In genomic region chr3:49121244-49121671, GRCh38 we compare ENCODE assay signal across 8 cellular contexts. TPM values are rescaled to one million over a fixed set of nuclear protein-coding genes. Genes with fewer than 3 reads are reported as not detected.
A peak's percentile ranks its signal among the peaks of the same experiment; 100 is the strongest.
DNase-seq lines count a peak whose midpoint lies in the region; ATAC-seq and TF ChIP-seq lines count a peak whose summit lies in the region.

No MANE protein-coding gene starts in this region.

- intact Hi-C loops in A673 (cut with micrococcal nuclease; ENCODE audit: unreplicated experiment) (no loop called here), natural killer cell (cut with micrococcal nuclease) (no loop called here)

- H3K27me3 ChIP-seq in A673 (replicated peaks; ENCODE audit: insufficient read depth, low read depth, low read length, poor library complexity), result no peaks in the 10 kb centered on the region

- no TSS peak for BruUV-seq in A673 (replicated peaks; lab: Mats Ljungman, UMichigan)

- H3K4me1 Mint-ChIP-seq in IgD-negative memory B cell (peaks cover 0 to 6% (median 5%) of the 10 kb centered on the region in 3 donors), natural killer cell (peaks cover 5 to 12% of the 10 kb centered on the region in 2 donors)

- H3K4me3 Mint-ChIP-seq in IgD-negative memory B cell (peak overlapping the region in 3 of 4 donors; percentile 84 to 91 (median 91)), natural killer cell (peak overlapping the region; percentile 77)

- CTCF ChIA-PET in A673 (lab: Charles Lee), result interaction anchor here (0.9 kb wide), 1 partner anchor 27 kb away, joined by 4 read pairs; no protein-coding TSS in a partner anchor

- H3K27ac Mint-ChIP-seq in IgD-negative memory B cell (peak overlapping the region; percentile 79 to 95 (median 94)), natural killer cell (peak overlapping the region; percentile 81 to 87)

- no peaks in the 10 kb centered on the region for H3K4me1 ChIP-seq in A673 (ENCODE audit: insufficient read depth, low read length, poor library complexity, severe bottlenecking)

- POLR2A ChIA-PET in A673 (lab: Charles Lee; ENCODE audit: low non-redundant PET), result interaction anchor here (0.6 kb wide), 1 partner anchor 12 kb away, joined by 3 read pairs; the partner anchor contains the start of gene LAMB2

- no peaks in the 10 kb centered on the region for H3K27me3 Mint-ChIP-seq in IgD-negative memory B cell
- H3K27me3 Mint-ChIP-seq in natural killer cell (ENCODE audit: low read depth in 2 of 2), result no peaks in the 10 kb centered on the region

- peaks cover 16% of the 10 kb centered on the region for H3K36me3 ChIP-seq in A673 (ENCODE audit: insufficient read depth, low read length, poor library complexity, severe bottlenecking)

- no peaks in the 10 kb centered on the region for H3K9me3 ChIP-seq in A673 (ENCODE audit: low read depth, low read length, poor library complexity, severe bottlenecking)

- H3K27ac ChIP-seq in A673 (ENCODE audit: low read depth, low read length, poor library complexity, severe bottlenecking) (peak overlapping the region; percentile 87), caudate nucleus (ENCODE audit: low read depth, low read length) (peak overlapping the region; percentile 96)

- H3K36me3 Mint-ChIP-seq in IgD-negative memory B cell, result peaks cover 4% of the 10 kb centered on the region
- H3K36me3 Mint-ChIP-seq in natural killer cell, result no peaks in the 10 kb centered on the region

- H3K4me3 ChIP-seq in A673 (ENCODE audit: low read depth, low read length, poor library complexity, severe bottlenecking), result peak overlapping the region; percentile 84

- no peak for ATAC-seq in natural killer cell
- no peak for ATAC-seq in GM18873 (IDR thresholded peaks at IDR 0.05; ENCODE audit: low FRiP score, unreplicated experiment)
- ATAC-seq in GM18519 (IDR thresholded peaks at IDR 0.05; ENCODE audit: low FRiP score, unreplicated experiment), result no peak

- TF ChIP-seq CTCF in A673 (conservative IDR thresholded peaks at IDR 0.05; ENCODE audit: low read depth, low read length), result no peak
- no peak for TF ChIP-seq CTCF in natural killer cell (IDR thresholded peaks at IDR 0.05)

- H3K9me3 Mint-ChIP-seq in IgD-negative memory B cell (no peaks in the 10 kb centered on the region), natural killer cell (no peaks in the 10 kb centered on the region)

- DNase-seq in A673 (ENCODE audit: low spot score) (no peak), caudate nucleus (lab: John Stamatoyannopoulos, UW) (no peak), natural killer cell (no peak), NCI-H1436 treated with DMSO at 0.1 percent for 48 hours (lab: John Stamatoyannopoulos, UW) (no peak), NCI-H1694 (lab: John Stamatoyannopoulos, UW) (no peak)

RNA-seq across cellular contexts. Expression of gene USP19, which starts 0.6 kb away (rescaled TPM):
- total RNA-seq in A673 (2021) (37.5 and 44.9 TPM in 2 replicates), natural killer cell (10 to 100 TPM; 68.6 to 71.5 (median 68.6) TPM)
- polyA plus RNA-seq in IgD-negative memory B cell, result 23.5 TPM

RNA-seq across cellular contexts. Expression of gene LAMB2, which starts 11.6 kb away (rescaled TPM):
- 45.9 and 57.3 TPM in 2 replicates for total RNA-seq in A673 (2021)
- polyA plus RNA-seq in IgD-negative memory B cell, result not detected
- 1 to 10 TPM in 2 of 3 donors, under 1 TPM in 1; 0.75 to 1.7 (median 1.2) TPM for total RNA-seq in natural killer cell

RNA-seq across cellular contexts. Expression of gene QARS1, which starts 16.7 kb away (rescaled TPM):
- total RNA-seq in A673 (2021) (186 and 188 TPM in 2 replicates), natural killer cell (100 to 1,000 TPM; 250 to 280 (median 258) TPM)
- 117 TPM for polyA plus RNA-seq in IgD-negative memory B cell

RNA-seq across cellular contexts. Expression of gene QRICH1, which starts 27.4 kb away (rescaled TPM):
- total RNA-seq in A673 (2021), result 57.3 and 64.5 TPM in 2 replicates
- 23.6 TPM for polyA plus RNA-seq in IgD-negative memory B cell
- total RNA-seq in natural killer cell, result 100 to 1,000 TPM; 220 to 230 (median 227) TPM

RNA-seq across cellular contexts. Expression of gene CCDC71, which starts 44.9 kb away (rescaled TPM):
- 10.4 and 10.6 TPM in 2 replicates for total RNA-seq in A673 (2021)
- polyA plus RNA-seq in IgD-negative memory B cell, result 1.7 TPM
- 10 to 100 TPM; 13.8 to 20.6 (median 15.6) TPM for total RNA-seq in natural killer cell

Comparison
In these comparisons a context has a peak if more than half of its experiments do, and no peak if none do; other contexts are left out.
1. RNA of gene LAMB2, which starts 11.6 kb away (total RNA-seq): 45.9 to 57.3 TPM in A673; 0.75 to 1.7 TPM in natural killer cell; every median in the first group is over 10 times any median in the second.